ENCODE assay signal across 20 cellular contexts in genomic region chr17:80738987-80739730, GRCh38.
A peak's percentile ranks its signal among the peaks of the same experiment; 100 is the strongest.
DNase-seq lines count a peak whose midpoint lies in the region; ATAC-seq and TF ChIP-seq lines count a peak whose summit lies in the region.
"Had no signal": no experiment of that assay in that cellular context is flagged by ENCODE, and none has a peak within 500 bp of the region (broad histone marks: within the 10 kb centered on the region; RNA-seq: fewer than 3 reads in every experiment).

No MANE protein-coding gene starts in this region.

- intact Hi-C loops in body of pancreas (cut with DNase I) = no loop called here

- no peak overlapping the region for H3K27ac ChIP-seq in body of pancreas
- H3K27ac ChIP-seq: 22Rv1, hepatocyte had no signal

- peaks cover 27% of the 10 kb centered on the region for H3K4me1 Mint-ChIP-seq in T-helper 17 cell

- no peaks in the 10 kb centered on the region for H3K9me3 ChIP-seq in T-helper 17 cell (ENCODE audit: control insufficient read depth, low read length, poor library complexity, severe bottlenecking)
- H3K9me3 ChIP-seq in body of pancreas = no peaks in the 10 kb centered on the region

- H3K27me3 ChIP-seq in body of pancreas = no peaks in the 10 kb centered on the region
- H3K27me3 ChIP-seq: hepatocyte had no signal

- WGBS in body of pancreas, 2 donors = 90 to 92% methylated on average over 17 to 21 of the region's 21 CpGs

- peaks cover 13% of the 10 kb centered on the region for H3K36me3 Mint-ChIP-seq in T-helper 17 cell (ENCODE audit: low read depth)

- H3K27me3 Mint-ChIP-seq in T-helper 17 cell = no peaks in the 10 kb centered on the region
- H3K27me3 Mint-ChIP-seq: CD4-positive, CD25-positive, alpha-beta regulatory T cell had no signal

- no peak overlapping the region for H3K4me3 ChIP-seq in body of pancreas
- H3K4me3 ChIP-seq: hepatocyte had no signal

- H3K4me3 Mint-ChIP-seq in T-helper 17 cell = peak overlapping the region; percentile 52
- H3K4me3 Mint-ChIP-seq: CD4-positive, CD25-positive, alpha-beta regulatory T cell had no signal

- TF ChIP-seq POLR2A in body of pancreas (IDR thresholded peaks at IDR 0.05) = no peak

- H3K36me3 ChIP-seq in body of pancreas (replicated peaks in 1 of 2; ENCODE audit: insufficient read depth in 1 of 2, low read depth in 2 of 2) = no peaks in the 10 kb centered on the region

- DNase-seq in DMS153 (lab: John Stamatoyannopoulos, UW) (peak; percentile 44), DMS153 treated with DMSO at 0.1 percent for 48 hours (lab: John Stamatoyannopoulos, UW; ENCODE audit: unreplicated experiment) (no peak), DMS79 (lab: John Stamatoyannopoulos, UW) (peak; percentile 3), T-helper 17 cell (no peak), left kidney (ENCODE audit: low read depth, low spot score) (peak; percentile 70), body of pancreas (no peak), NCI-H345 treated with DMSO at 0.1 percent for 48 hours (lab: John Stamatoyannopoulos, UW; ENCODE audit: unreplicated experiment) (no peak)
- DNase-seq: activated effector memory CD4-positive, alpha-beta T cell treated with Interleukin-2 at 50 U/mL for 16 hours; CD4-positive, CD25-positive, alpha-beta regulatory T cell; IMR-90; kidney glomerular epithelial cell; midbrain; NCI-H2107; RPMI8226; stimulated activated CD4-positive, alpha-beta T cell treated with anti-CD3 and anti-CD28 coated beads, Interleukin-4, amount 100 ng/mL, for 4 hours; trophoblast cell had no signal

- ATAC-seq in T-helper 17 cell (no peak), body of pancreas (no peak), HG02885 (IDR thresholded peaks at IDR 0.05; ENCODE audit: poor library complexity, unreplicated experiment) (no peak)
- ATAC-seq: activated CD4-positive, CD25-positive, alpha-beta regulatory T cell treated with anti-CD3 and anti-CD28 coated beads, Interleukin-2, amount 50 U/mL, for 24 hours had no signal

- no peaks in the 10 kb centered on the region for H3K4me1 ChIP-seq in body of pancreas

- no peak for TF ChIP-seq CTCF in body of pancreas (IDR thresholded peaks at IDR 0.05)

- peak overlapping the region; percentile 45 for H3K27ac Mint-ChIP-seq in T-helper 17 cell

Comparison
In these comparisons a context has a peak if more than half of its experiments do, and no peak if none do; other contexts are left out.
1. DNase-seq: peak in DMS153 (single experiment), DMS79 (single experiment) and left kidney (single experiment); none in DMS153 treated with DMSO at 0.1 percent for 48 hours (single experiment), T-helper 17 cell (0 of 3), body of pancreas (0 of 4) and NCI-H345 treated with DMSO at 0.1 percent for 48 hours (single experiment).